ENCODE assay signal across 1 cellular context in the genomic region with DNA sequence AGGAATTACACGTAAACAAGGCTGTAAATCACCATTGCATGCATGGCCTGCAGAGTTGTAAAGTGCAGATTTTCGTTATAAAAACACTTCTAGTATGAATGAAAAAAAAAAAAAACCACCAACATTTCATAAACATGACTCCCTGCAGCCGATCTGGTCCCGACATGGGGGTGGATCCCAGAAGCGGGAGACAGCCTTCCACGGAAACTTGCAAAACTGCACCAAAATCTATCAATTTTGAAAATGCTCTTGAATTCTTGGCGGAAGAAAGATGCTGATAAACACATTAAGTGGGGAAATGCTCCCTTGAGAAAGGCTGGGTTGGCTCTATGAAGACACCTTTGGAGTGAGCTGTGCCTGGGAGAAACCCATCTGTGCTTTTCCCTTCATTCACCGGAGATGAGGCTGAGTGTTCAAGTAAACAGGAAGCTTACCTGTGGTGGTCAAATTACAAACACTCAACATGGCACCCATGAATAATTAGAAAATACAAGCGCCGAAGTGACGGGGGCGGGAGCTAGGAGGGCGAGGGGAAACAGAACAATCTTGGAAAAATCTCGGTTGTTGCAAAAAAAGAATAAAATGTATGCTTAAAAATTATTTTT.
TF ChIP-seq lines count a peak whose summit lies in the region.

No MANE protein-coding gene starts in this region.

TF ChIP-seq in H1, 55 proteins besides CTCF, POLR2A, EP300 and RAD21 (continued from another document):
- TF ChIP-seq RNF2 (IDR thresholded peaks at IDR 0.05; ENCODE audit: borderline replicate concordance, low read depth, low read length, missing control alignments, poor library complexity, severe bottlenecking), result no peak
- no peak for TF ChIP-seq KDM4A (IDR thresholded peaks at IDR 0.05; ENCODE audit: low read depth, low read length, severe bottlenecking)
- TF ChIP-seq, protein P1, sequence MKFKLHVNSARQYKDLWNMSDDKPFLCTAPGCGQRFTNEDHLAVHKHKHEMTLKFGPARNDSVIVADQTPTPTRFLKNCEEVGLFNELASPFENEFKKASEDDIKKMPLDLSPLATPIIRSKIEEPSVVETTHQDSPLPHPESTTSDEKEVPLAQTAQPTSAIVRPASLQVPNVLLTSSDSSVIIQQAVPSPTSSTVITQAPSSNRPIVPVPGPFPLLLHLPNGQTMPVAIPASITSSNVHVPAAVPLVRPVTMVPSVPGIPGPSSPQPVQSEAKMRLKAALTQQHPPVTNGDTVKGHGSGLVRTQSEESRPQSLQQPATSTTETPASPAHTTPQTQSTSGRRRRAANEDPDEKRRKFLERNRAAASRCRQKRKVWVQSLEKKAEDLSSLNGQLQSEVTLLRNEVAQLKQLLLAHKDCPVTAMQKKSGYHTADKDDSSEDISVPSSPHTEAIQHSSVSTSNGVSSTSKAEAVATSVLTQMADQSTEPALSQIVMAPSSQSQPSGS (IDR thresholded peaks at IDR 0.05; ENCODE audit: low read length), result no peak
- TF ChIP-seq TAF1 (IDR thresholded peaks at IDR 0.05; ENCODE audit: low read depth, low read length), result peak; percentile 76
- TF ChIP-seq, protein P2, sequence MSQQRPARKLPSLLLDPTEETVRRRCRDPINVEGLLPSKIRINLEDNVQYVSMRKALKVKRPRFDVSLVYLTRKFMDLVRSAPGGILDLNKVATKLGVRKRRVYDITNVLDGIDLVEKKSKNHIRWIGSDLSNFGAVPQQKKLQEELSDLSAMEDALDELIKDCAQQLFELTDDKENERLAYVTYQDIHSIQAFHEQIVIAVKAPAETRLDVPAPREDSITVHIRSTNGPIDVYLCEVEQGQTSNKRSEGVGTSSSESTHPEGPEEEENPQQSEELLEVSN (IDR thresholded peaks at IDR 0.05), result no peak; the same call in 1 of the 2 replicates
- TF ChIP-seq, protein P3, sequence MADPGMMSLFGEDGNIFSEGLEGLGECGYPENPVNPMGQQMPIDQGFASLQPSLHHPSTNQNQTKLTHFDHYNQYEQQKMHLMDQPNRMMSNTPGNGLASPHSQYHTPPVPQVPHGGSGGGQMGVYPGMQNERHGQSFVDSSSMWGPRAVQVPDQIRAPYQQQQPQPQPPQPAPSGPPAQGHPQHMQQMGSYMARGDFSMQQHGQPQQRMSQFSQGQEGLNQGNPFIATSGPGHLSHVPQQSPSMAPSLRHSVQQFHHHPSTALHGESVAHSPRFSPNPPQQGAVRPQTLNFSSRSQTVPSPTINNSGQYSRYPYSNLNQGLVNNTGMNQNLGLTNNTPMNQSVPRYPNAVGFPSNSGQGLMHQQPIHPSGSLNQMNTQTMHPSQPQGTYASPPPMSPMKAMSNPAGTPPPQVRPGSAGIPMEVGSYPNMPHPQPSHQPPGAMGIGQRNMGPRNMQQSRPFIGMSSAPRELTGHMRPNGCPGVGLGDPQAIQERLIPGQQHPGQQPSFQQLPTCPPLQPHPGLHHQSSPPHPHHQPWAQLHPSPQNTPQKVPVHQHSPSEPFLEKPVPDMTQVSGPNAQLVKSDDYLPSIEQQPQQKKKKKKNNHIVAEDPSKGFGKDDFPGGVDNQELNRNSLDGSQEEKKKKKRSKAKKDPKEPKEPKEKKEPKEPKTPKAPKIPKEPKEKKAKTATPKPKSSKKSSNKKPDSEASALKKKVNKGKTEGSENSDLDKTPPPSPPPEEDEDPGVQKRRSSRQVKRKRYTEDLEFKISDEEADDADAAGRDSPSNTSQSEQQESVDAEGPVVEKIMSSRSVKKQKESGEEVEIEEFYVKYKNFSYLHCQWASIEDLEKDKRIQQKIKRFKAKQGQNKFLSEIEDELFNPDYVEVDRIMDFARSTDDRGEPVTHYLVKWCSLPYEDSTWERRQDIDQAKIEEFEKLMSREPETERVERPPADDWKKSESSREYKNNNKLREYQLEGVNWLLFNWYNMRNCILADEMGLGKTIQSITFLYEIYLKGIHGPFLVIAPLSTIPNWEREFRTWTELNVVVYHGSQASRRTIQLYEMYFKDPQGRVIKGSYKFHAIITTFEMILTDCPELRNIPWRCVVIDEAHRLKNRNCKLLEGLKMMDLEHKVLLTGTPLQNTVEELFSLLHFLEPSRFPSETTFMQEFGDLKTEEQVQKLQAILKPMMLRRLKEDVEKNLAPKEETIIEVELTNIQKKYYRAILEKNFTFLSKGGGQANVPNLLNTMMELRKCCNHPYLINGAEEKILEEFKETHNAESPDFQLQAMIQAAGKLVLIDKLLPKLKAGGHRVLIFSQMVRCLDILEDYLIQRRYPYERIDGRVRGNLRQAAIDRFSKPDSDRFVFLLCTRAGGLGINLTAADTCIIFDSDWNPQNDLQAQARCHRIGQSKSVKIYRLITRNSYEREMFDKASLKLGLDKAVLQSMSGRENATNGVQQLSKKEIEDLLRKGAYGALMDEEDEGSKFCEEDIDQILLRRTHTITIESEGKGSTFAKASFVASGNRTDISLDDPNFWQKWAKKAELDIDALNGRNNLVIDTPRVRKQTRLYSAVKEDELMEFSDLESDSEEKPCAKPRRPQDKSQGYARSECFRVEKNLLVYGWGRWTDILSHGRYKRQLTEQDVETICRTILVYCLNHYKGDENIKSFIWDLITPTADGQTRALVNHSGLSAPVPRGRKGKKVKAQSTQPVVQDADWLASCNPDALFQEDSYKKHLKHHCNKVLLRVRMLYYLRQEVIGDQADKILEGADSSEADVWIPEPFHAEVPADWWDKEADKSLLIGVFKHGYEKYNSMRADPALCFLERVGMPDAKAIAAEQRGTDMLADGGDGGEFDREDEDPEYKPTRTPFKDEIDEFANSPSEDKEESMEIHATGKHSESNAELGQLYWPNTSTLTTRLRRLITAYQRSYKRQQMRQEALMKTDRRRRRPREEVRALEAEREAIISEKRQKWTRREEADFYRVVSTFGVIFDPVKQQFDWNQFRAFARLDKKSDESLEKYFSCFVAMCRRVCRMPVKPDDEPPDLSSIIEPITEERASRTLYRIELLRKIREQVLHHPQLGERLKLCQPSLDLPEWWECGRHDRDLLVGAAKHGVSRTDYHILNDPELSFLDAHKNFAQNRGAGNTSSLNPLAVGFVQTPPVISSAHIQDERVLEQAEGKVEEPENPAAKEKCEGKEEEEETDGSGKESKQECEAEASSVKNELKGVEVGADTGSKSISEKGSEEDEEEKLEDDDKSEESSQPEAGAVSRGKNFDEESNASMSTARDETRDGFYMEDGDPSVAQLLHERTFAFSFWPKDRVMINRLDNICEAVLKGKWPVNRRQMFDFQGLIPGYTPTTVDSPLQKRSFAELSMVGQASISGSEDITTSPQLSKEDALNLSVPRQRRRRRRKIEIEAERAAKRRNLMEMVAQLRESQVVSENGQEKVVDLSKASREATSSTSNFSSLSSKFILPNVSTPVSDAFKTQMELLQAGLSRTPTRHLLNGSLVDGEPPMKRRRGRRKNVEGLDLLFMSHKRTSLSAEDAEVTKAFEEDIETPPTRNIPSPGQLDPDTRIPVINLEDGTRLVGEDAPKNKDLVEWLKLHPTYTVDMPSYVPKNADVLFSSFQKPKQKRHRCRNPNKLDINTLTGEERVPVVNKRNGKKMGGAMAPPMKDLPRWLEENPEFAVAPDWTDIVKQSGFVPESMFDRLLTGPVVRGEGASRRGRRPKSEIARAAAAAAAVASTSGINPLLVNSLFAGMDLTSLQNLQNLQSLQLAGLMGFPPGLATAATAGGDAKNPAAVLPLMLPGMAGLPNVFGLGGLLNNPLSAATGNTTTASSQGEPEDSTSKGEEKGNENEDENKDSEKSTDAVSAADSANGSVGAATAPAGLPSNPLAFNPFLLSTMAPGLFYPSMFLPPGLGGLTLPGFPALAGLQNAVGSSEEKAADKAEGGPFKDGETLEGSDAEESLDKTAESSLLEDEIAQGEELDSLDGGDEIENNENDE (IDR thresholded peaks at IDR 0.05; ENCODE audit: insufficient replicate concordance, low read length), result no peak
- TF ChIP-seq NRF1 (IDR thresholded peaks at IDR 0.05; ENCODE audit: low read depth, low read length), result no peak
- no peak for TF ChIP-seq POU5F1 (IDR thresholded peaks at IDR 0.05; ENCODE audit: low read depth, low read length)
- TF ChIP-seq EGR1 (IDR thresholded peaks at IDR 0.05; ENCODE audit: borderline replicate concordance, low read depth, low read length), result no peak
- TF ChIP-seq, protein P4, sequence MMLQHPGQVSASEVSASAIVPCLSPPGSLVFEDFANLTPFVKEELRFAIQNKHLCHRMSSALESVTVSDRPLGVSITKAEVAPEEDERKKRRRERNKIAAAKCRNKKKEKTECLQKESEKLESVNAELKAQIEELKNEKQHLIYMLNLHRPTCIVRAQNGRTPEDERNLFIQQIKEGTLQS (IDR thresholded peaks at IDR 0.05; ENCODE audit: insufficient read depth, low read depth, low read length), result no peak
- no peak for TF ChIP-seq CEBPB (IDR thresholded peaks at IDR 0.05; ENCODE audit: low read depth, low read length)
- peak; percentile 16 for TF ChIP-seq TAF7 (optimal IDR thresholded peaks at IDR 0.05; ENCODE audit: borderline replicate concordance, low read depth, low read length)
- peak; percentile 78 for TF ChIP-seq YY1 (IDR thresholded peaks at IDR 0.05; ENCODE audit: low read depth, low read length)
- peak; percentile 47; the same call in 1 of the 2 replicates for TF ChIP-seq TBP (IDR thresholded peaks at IDR 0.05; ENCODE audit: low read depth, low read length)
- no peak for TF ChIP-seq EZH2 (IDR thresholded peaks at IDR 0.05; ENCODE audit: low read depth, low read length, severe bottlenecking)
- TF ChIP-seq CTBP2 (IDR thresholded peaks at IDR 0.05; ENCODE audit: borderline replicate concordance, insufficient read depth, insufficient read length, low read length), result no peak
- TF ChIP-seq FOSL1 (IDR thresholded peaks at IDR 0.05; ENCODE audit: insufficient read depth, low read depth, low read length), result no peak
- TF ChIP-seq SP2 (IDR thresholded peaks at IDR 0.05; ENCODE audit: low read length), result no peak
- TF ChIP-seq NANOG (IDR thresholded peaks at IDR 0.05; ENCODE audit: insufficient read depth, low read depth, low read length, poor library complexity, severe bottlenecking), result peak; percentile 80
- no peak for TF ChIP-seq GABPA (IDR thresholded peaks at IDR 0.05; ENCODE audit: borderline replicate concordance, insufficient read depth, low read length)
- no peak for TF ChIP-seq HDAC2 (IDR thresholded peaks at IDR 0.05; ENCODE audit: borderline replicate concordance in 1 of 2, low read depth in 2 of 2, low read length in 2 of 2)
- TF ChIP-seq MAFK (IDR thresholded peaks at IDR 0.05; ENCODE audit: low read depth, low read length), result no peak
- TF ChIP-seq POLR2AphosphoS5 (IDR thresholded peaks at IDR 0.05; ENCODE audit: low read depth, low read length), result peak; percentile 92
